ENCODE assay signal across 8 cellular contexts in genomic region chr2:97590515-97591394, GRCh38. TPM values are rescaled to one million over a fixed set of nuclear protein-coding genes. Genes with fewer than 3 reads are reported as not detected.
DNase-seq lines count a peak whose midpoint lies in the region; ATAC-seq and TF ChIP-seq lines count a peak whose summit lies in the region.
"Not testable (repeated sequence)": the region's sequence is repeated elsewhere in the genome, so short reads cannot be mapped to it uniquely, and the experiment has no call there.

No MANE protein-coding gene starts in this region.

- 4% methylated on average over 32 of the region's 33 CpGs for WGBS in thymus

- DNase-seq in GM10248 (ENCODE audit: extremely low spot score): peak; percentile 47
- DNase-seq in MG63: peak; percentile 75
- peak; percentile 86 for DNase-seq in activated CD8-positive, alpha-beta memory T cell treated with anti-CD3 and anti-CD28 coated beads, Interleukin-2, amount 10 ng/mL, durations not matched to agents 7 days and 5 days
- DNase-seq in dermis microvascular lymphatic vessel endothelial cell (ENCODE audit: low read depth in 2 of 2): peak; percentile 70 to 83
- DNase-seq in iris pigment epithelial cell (ENCODE audit: low read depth): peak; percentile 75
- peak; percentile 52 for DNase-seq in retinal pigment epithelial cell (ENCODE audit: low read depth)

- peak overlapping the region; percentile 75 for H3K4me3 Mint-ChIP-seq in activated CD8-positive, alpha-beta memory T cell treated with anti-CD3 and anti-CD28 coated beads, Interleukin-2, amount 10 ng/mL, durations not matched to agents 7 days and 5 days

- peak overlapping the region; percentile 50 for H3K4me3 ChIP-seq in MG63
- H3K4me3 ChIP-seq in retinal pigment epithelial cell (ENCODE audit: low read length): peak overlapping the region; percentile 54
- peak overlapping the region; percentile 55 for H3K4me3 ChIP-seq in thymus (ENCODE audit: low read length)

- not testable (repeated sequence) for H3K36me3 Mint-ChIP-seq in activated CD8-positive, alpha-beta memory T cell treated with anti-CD3 and anti-CD28 coated beads, Interleukin-2, amount 10 ng/mL, durations not matched to agents 7 days and 5 days

- TF ChIP-seq CTCF in GM10248 (IDR thresholded peaks at IDR 0.05; ENCODE audit: control extremely low read depth, extremely low read depth, low read depth, missing control alignments) (peak; percentile 96), retinal pigment epithelial cell (conservative IDR thresholded peaks at IDR 0.05; ENCODE audit: low read depth, low read length) (peak; percentile 87)

- peak; percentile 40 for ATAC-seq in HG02571 (IDR thresholded peaks at IDR 0.05; ENCODE audit: unreplicated experiment)
- peak; percentile 62 for ATAC-seq in activated CD8-positive, alpha-beta memory T cell treated with anti-CD3 and anti-CD28 coated beads, Interleukin-2, amount 10 ng/mL, durations not matched to agents 7 days and 5 days

- not testable (repeated sequence) for H3K9me3 Mint-ChIP-seq in activated CD8-positive, alpha-beta memory T cell treated with anti-CD3 and anti-CD28 coated beads, Interleukin-2, amount 10 ng/mL, durations not matched to agents 7 days and 5 days (ENCODE audit: low read depth)

- H3K27me3 ChIP-seq in MG63; thymus (ENCODE audit: control insufficient read depth, insufficient read depth): not testable (repeated sequence)

- peaks cover 14% of the 10 kb centered on the region for H3K27me3 Mint-ChIP-seq in activated CD8-positive, alpha-beta memory T cell treated with anti-CD3 and anti-CD28 coated beads, Interleukin-2, amount 10 ng/mL, durations not matched to agents 7 days and 5 days

- H3K4me1 Mint-ChIP-seq in activated CD8-positive, alpha-beta memory T cell treated with anti-CD3 and anti-CD28 coated beads, Interleukin-2, amount 10 ng/mL, durations not matched to agents 7 days and 5 days: not testable (repeated sequence)

- H3K36me3 ChIP-seq in MG63; thymus (ENCODE audit: control insufficient read depth, insufficient read depth): not testable (repeated sequence)

- POLR2A ChIA-PET in GM10248 (lab: Yijun Ruan, JAX): interaction anchor here (0.7 kb wide), 1 partner anchor 198 kb away, joined by 4 read pairs; no protein-coding TSS in a partner anchor

- H3K27ac ChIP-seq in thymus (ENCODE audit: low read depth): peak overlapping the region; percentile 93

- CTCF ChIA-PET in GM10248 (lab: Yijun Ruan, JAX): interaction anchor here (0.6 to 2.9 kb wide), 28 partner anchors 9 to 799 kb away, joined by 3 to 151 read pairs (median 6); partner anchors contain the start of genes ACTR1B, C2orf92 and COX5B
- CTCF ChIA-PET in activated CD8-positive, alpha-beta memory T cell treated with anti-CD3 and anti-CD28 coated beads, Interleukin-2, amount 10 ng/mL, durations not matched to agents 7 days and 5 days (lab: Charles Lee): interaction anchor here (0.9 to 4.4 kb wide), 27 partner anchors 10 to 176 kb away, joined by 3 to 171 read pairs (median 5); partner anchors contain the start of genes ACTR1B, C2orf92, COX5B and ZAP70

- not testable (repeated sequence) for H3K9me3 ChIP-seq in MG63; thymus (ENCODE audit: control insufficient read depth)

- not testable (repeated sequence) for H3K4me1 ChIP-seq in thymus (ENCODE audit: control insufficient read depth, insufficient read depth, low read length)

- H3K27ac Mint-ChIP-seq in activated CD8-positive, alpha-beta memory T cell treated with anti-CD3 and anti-CD28 coated beads, Interleukin-2, amount 10 ng/mL, durations not matched to agents 7 days and 5 days: peak overlapping the region; percentile 90

RNA-seq across cellular contexts. Expression of gene ANKRD36B, which starts 1.1 kb away (rescaled TPM):
- 2.9 and 14.1 TPM in 2 replicates for total RNA-seq in MG63 (2014; rRNA removed; shearing (Covaris generic); ENCODE audit: low replicate concordance)
- total RNA-seq in activated CD8-positive, alpha-beta memory T cell treated with anti-CD3 and anti-CD28 coated beads, Interleukin-2, amount 10 ng/mL, durations not matched to agents 7 days and 5 days: 10 to 100 TPM; 33.8 to 77.6 TPM
- 40.0 and 45.3 TPM in 2 replicates for total RNA-seq in dermis microvascular lymphatic vessel endothelial cell
- 47.6 TPM for polyA plus RNA-seq in thymus

RNA-seq across cellular contexts. Expression of gene COX5B, which starts 55.1 kb away (rescaled TPM):
- 151 and 541 TPM in 2 replicates for total RNA-seq in MG63 (2014; rRNA removed; shearing (Covaris generic); ENCODE audit: low replicate concordance)
- 100 to 1,000 TPM; 206 to 236 TPM for total RNA-seq in activated CD8-positive, alpha-beta memory T cell treated with anti-CD3 and anti-CD28 coated beads, Interleukin-2, amount 10 ng/mL, durations not matched to agents 7 days and 5 days
- 320 and 449 TPM in 2 replicates for total RNA-seq in dermis microvascular lymphatic vessel endothelial cell
- 247 TPM for polyA plus RNA-seq in thymus

Comparison
In these comparisons a context has a peak if more than half of its experiments do, and no peak if none do; other contexts are left out.
1. Peak in every context shown above with its lines: DNase-seq, ATAC-seq, H3K4me3 ChIP-seq and H3K27ac ChIP-seq.